In genomic region chr3:31189971-31190370, GRCh38 we compare ENCODE assay signal across 35 cellular contexts.
"Had no signal": no experiment of that assay in that cellular context is flagged by ENCODE, and none has a peak within 500 bp of the region (broad histone marks: within the 10 kb centered on the region; RNA-seq: fewer than 3 reads in every experiment).

No MANE protein-coding gene starts in this region.

- H3K36me3 Mint-ChIP-seq: activated naive CD4-positive, alpha-beta T cell treated with anti-CD3 and anti-CD28 coated beads, Interleukin-2, amount 50 U/mL, for 24 hours; activated naive CD8-positive, alpha-beta T cell treated with anti-CD3 and anti-CD28 coated beads for 36 hours; activated naive CD8-positive, alpha-beta T cell treated with anti-CD3 and anti-CD28 coated beads, Interleukin-2, amount 10 ng/mL, durations not matched to agents 7 days and 5 days; brain had no signal

- H3K27me3 Mint-ChIP-seq: activated naive CD4-positive, alpha-beta T cell treated with anti-CD3 and anti-CD28 coated beads, Interleukin-2, amount 10 ng/mL, durations not matched to agents 7 days and 5 days; activated naive CD4-positive, alpha-beta T cell treated with anti-CD3 and anti-CD28 coated beads, Interleukin-2, amount 50 U/mL, for 24 hours; activated naive CD8-positive, alpha-beta T cell; activated naive CD8-positive, alpha-beta T cell treated with anti-CD3 and anti-CD28 coated beads for 36 hours; activated naive CD8-positive, alpha-beta T cell treated with anti-CD3 and anti-CD28 coated beads, Interleukin-2, amount 10 ng/mL, durations not matched to agents 7 days and 5 days; activated naive CD8-positive, alpha-beta T cell treated with anti-CD3 and anti-CD28 coated beads, Interleukin-2, amount 50 U/mL, for 24 hours; activated T-cell treated with anti-CD3 and anti-CD28 coated beads, Interleukin-2, amount 50 U/mL, for 24 hours; activated T-helper 17 cell treated with anti-CD3 and anti-CD28 coated beads, Interleukin-2, amount 50 U/mL, for 72 hours; central memory CD8-positive, alpha-beta T cell had no signal

- H3K4me1 Mint-ChIP-seq: activated naive CD4-positive, alpha-beta T cell treated with anti-CD3 and anti-CD28 coated beads, Interleukin-2, amount 10 ng/mL, durations not matched to agents 7 days and 5 days; activated naive CD8-positive, alpha-beta T cell treated with anti-CD3 and anti-CD28 coated beads for 36 hours; activated naive CD8-positive, alpha-beta T cell treated with anti-CD3 and anti-CD28 coated beads, Interleukin-2, amount 10 ng/mL, durations not matched to agents 7 days and 5 days; central memory CD8-positive, alpha-beta T cell had no signal

- H3K4me3 Mint-ChIP-seq: activated naive CD4-positive, alpha-beta T cell treated with anti-CD3 and anti-CD28 coated beads for 36 hours; activated naive CD4-positive, alpha-beta T cell treated with anti-CD3 and anti-CD28 coated beads, Interleukin-2, amount 10 ng/mL, durations not matched to agents 7 days and 5 days; activated naive CD4-positive, alpha-beta T cell treated with anti-CD3 and anti-CD28 coated beads, Interleukin-2, amount 50 U/mL, for 24 hours; activated naive CD8-positive, alpha-beta T cell; activated naive CD8-positive, alpha-beta T cell treated with anti-CD3 and anti-CD28 coated beads for 36 hours; activated naive CD8-positive, alpha-beta T cell treated with anti-CD3 and anti-CD28 coated beads, Interleukin-2, amount 10 ng/mL, durations not matched to agents 7 days and 5 days; activated naive CD8-positive, alpha-beta T cell treated with anti-CD3 and anti-CD28 coated beads, Interleukin-2, amount 50 U/mL, for 24 hours; activated T-cell treated with anti-CD3 and anti-CD28 coated beads, Interleukin-2, amount 50 U/mL, for 24 hours; activated T-cell treated with anti-CD3 and anti-CD28 coated beads, Interleukin-2, amount 50 U/mL, for 4 hours; activated T-cell treated with anti-CD3 and anti-CD28 coated beads, Interleukin-2, amount 50 U/mL, for 72 hours; activated T-helper 1 cell treated with anti-CD3 and anti-CD28 coated beads, Interleukin-12 subunit alpha, Interleukin-12 subunit beta, Interleukin-2, Interleukin-4 antibody, amounts not matched to agents 30 ng/mL and 10 ng/mL and 1 ng/mL, durations not matched to agents 14 hours and 24 hours and 36 hours; activated T-helper 17 cell treated with anti-CD3 and anti-CD28 coated beads, Interleukin-2, amount 50 U/mL, for 72 hours; brain; central memory CD8-positive, alpha-beta T cell had no signal

- DNase-seq: activated effector memory CD4-positive, alpha-beta T cell treated with anti-CD3 and anti-CD28 coated beads, Interleukin-2, amount 50 U/mL, for 16 hours; activated effector memory CD4-positive, alpha-beta T cell treated with Interleukin-2 at 50 U/mL for 16 hours; activated gamma-delta T cell treated with Interleukin-2 at 50 U/mL for 16 hours; activated naive CD4-positive, alpha-beta T cell; activated naive CD4-positive, alpha-beta T cell treated with anti-CD3 and anti-CD28 coated beads for 36 hours; activated naive CD4-positive, alpha-beta T cell treated with anti-CD3 and anti-CD28 coated beads, Interleukin-2, amount 10 ng/mL, durations not matched to agents 7 days and 5 days; activated naive CD4-positive, alpha-beta T cell treated with anti-CD3 and anti-CD28 coated beads, Interleukin-2, amount 50 U/mL, for 16 hours; activated naive CD4-positive, alpha-beta T cell treated with Interleukin-2 at 50 U/mL for 16 hours; activated naive CD8-positive, alpha-beta T cell treated with anti-CD3 and anti-CD28 coated beads for 36 hours; activated naive CD8-positive, alpha-beta T cell treated with anti-CD3 and anti-CD28 coated beads, Interleukin-2, amount 10 ng/mL, durations not matched to agents 7 days and 5 days; activated naive CD8-positive, alpha-beta T cell treated with anti-CD3 and anti-CD28 coated beads, Interleukin-2, amount 50 U/mL, for 24 hours; activated T-cell treated with anti-CD3 and anti-CD28 coated beads, Interleukin-2, amount 50 U/mL, for 24 hours; activated T-cell treated with anti-CD3 and anti-CD28 coated beads, Interleukin-2, amount 50 U/mL, for 4 hours; activated T-cell treated with anti-CD3 and anti-CD28 coated beads, Interleukin-2, amount 50 U/mL, for 48 hours; activated T-cell treated with anti-CD3 and anti-CD28 coated beads, Interleukin-2, amount 50 U/mL, for 72 hours; adrenal gland; amniotic stem cell; amygdala; anterior cingulate cortex; aorta; body of pancreas; brain microvascular endothelial cell; central memory CD4-positive, alpha-beta T cell; cerebellar nuclear complex had no signal

- H3K4me1 ChIP-seq: adrenal gland, body of pancreas, breast epithelium had no signal

- H3K4me3 ChIP-seq: adrenal gland, ascending aorta, body of pancreas, breast epithelium, cardiac muscle cell had no signal

- H3K27me3 ChIP-seq: adrenal gland, ascending aorta, body of pancreas, brain microvascular endothelial cell, breast epithelium, cardiac muscle cell had no signal

- H3K36me3 ChIP-seq: adrenal gland, ascending aorta, brain microvascular endothelial cell, breast epithelium, cardiac muscle cell had no signal

- H3K9me3 Mint-ChIP-seq: activated naive CD4-positive, alpha-beta T cell treated with anti-CD3 and anti-CD28 coated beads for 36 hours; activated naive CD4-positive, alpha-beta T cell treated with anti-CD3 and anti-CD28 coated beads, Interleukin-2, amount 50 U/mL, for 24 hours; activated naive CD8-positive, alpha-beta T cell treated with anti-CD3 and anti-CD28 coated beads for 36 hours; activated naive CD8-positive, alpha-beta T cell treated with anti-CD3 and anti-CD28 coated beads, Interleukin-2, amount 50 U/mL, for 24 hours; activated T-cell treated with anti-CD3 and anti-CD28 coated beads, Interleukin-2, amount 50 U/mL, for 24 hours; activated T-cell treated with anti-CD3 and anti-CD28 coated beads, Interleukin-2, amount 50 U/mL, for 4 hours; central memory CD8-positive, alpha-beta T cell had no signal

- H3K27ac Mint-ChIP-seq: activated naive CD4-positive, alpha-beta T cell treated with anti-CD3 and anti-CD28 coated beads for 36 hours; activated naive CD4-positive, alpha-beta T cell treated with anti-CD3 and anti-CD28 coated beads, Interleukin-2, amount 10 ng/mL, durations not matched to agents 7 days and 5 days; activated naive CD4-positive, alpha-beta T cell treated with anti-CD3 and anti-CD28 coated beads, Interleukin-2, amount 50 U/mL, for 24 hours; activated naive CD4-positive, alpha-beta T cell treated with anti-CD3 and anti-CD28 coated beads, Interleukin-2, amount 50 U/mL, for 72 hours; activated naive CD8-positive, alpha-beta T cell; activated naive CD8-positive, alpha-beta T cell treated with anti-CD3 and anti-CD28 coated beads for 36 hours; activated naive CD8-positive, alpha-beta T cell treated with anti-CD3 and anti-CD28 coated beads, Interleukin-2, amount 10 ng/mL, durations not matched to agents 7 days and 5 days; activated naive CD8-positive, alpha-beta T cell treated with anti-CD3 and anti-CD28 coated beads, Interleukin-2, amount 50 U/mL, for 24 hours; activated T-cell treated with anti-CD3 and anti-CD28 coated beads, Interleukin-2, amount 50 U/mL, for 24 hours; activated T-cell treated with anti-CD3 and anti-CD28 coated beads, Interleukin-2, amount 50 U/mL, for 72 hours; activated T-helper 1 cell treated with anti-CD3 and anti-CD28 coated beads, Interleukin-12 subunit alpha, Interleukin-12 subunit beta, Interleukin-2, Interleukin-4 antibody, amounts not matched to agents 30 ng/mL and 10 ng/mL and 1 ng/mL, durations not matched to agents 14 hours and 24 hours and 36 hours; activated T-helper 17 cell treated with anti-CD3 and anti-CD28 coated beads, Interleukin-2, amount 50 U/mL, for 72 hours; activated T-helper 2 cell treated with anti-CD3 and anti-CD28 coated beads, Interferon-gamma antibody, Interleukin-2, Interleukin-4, amounts not matched to agents 10 μg/mL and 5 μg/mL and 100 μg/mL, durations not matched to agents 14 hours and 24 hours and 36 hours; brain had no signal

- H3K9me3 ChIP-seq: adrenal gland, ascending aorta, body of pancreas, breast epithelium had no signal

- H3K27ac ChIP-seq: adrenal gland, ascending aorta, body of pancreas, brain microvascular endothelial cell, breast epithelium, cardiac muscle cell had no signal
